Comparison of ENCODE assay signal across 19 cellular contexts in genomic region chr14:100711117-100711462, GRCh38. TPM values are rescaled to one million over a fixed set of nuclear protein-coding genes. Genes with fewer than 3 reads are reported as not detected.
"Had no signal": no experiment of that assay in that cellular context is flagged by ENCODE, and none has a peak within 500 bp of the region (broad histone marks: within the 10 kb centered on the region; RNA-seq: fewer than 3 reads in every experiment).

No MANE protein-coding gene starts in this region.

- H3K9me3 Mint-ChIP-seq: activated B cell treated with CpG ODN at 0.5 μM for 24 hours; activated CD4-positive, alpha-beta T cell treated with anti-CD3 and anti-CD28 coated beads, Interleukin-2, amount 10 ng/mL, durations not matched to agents 7 days and 5 days; activated naive CD4-positive, alpha-beta T cell treated with anti-CD3 and anti-CD28 coated beads, Interleukin-2, amount 50 U/mL, for 24 hours; activated T-helper 17 cell treated with anti-CD3 and anti-CD28 coated beads, Interleukin-2, amount 50 U/mL, for 72 hours; stimulated activated naive CD8-positive, alpha-beta T cell treated with anti-CD3 and anti-CD28 coated beads, Interleukin-15, amount 100 ng/mL, for 72 hours; T-helper 1 cell treated with Interleukin-12 subunit alpha and Interleukin-12 subunit beta and Interleukin-4 antibody, amounts not matched to agents 30 μg/mL and 1 μg/mL, for 36 hours had no signal

- H3K4me1 Mint-ChIP-seq: activated CD4-positive, alpha-beta T cell treated with anti-CD3 and anti-CD28 coated beads, Interleukin-2, amount 10 ng/mL, durations not matched to agents 7 days and 5 days; activated naive CD4-positive, alpha-beta T cell treated with anti-CD3 and anti-CD28 coated beads, Interleukin-2, amount 50 U/mL, for 24 hours; activated T-helper 17 cell treated with anti-CD3 and anti-CD28 coated beads, Interleukin-2, amount 50 U/mL, for 72 hours had no signal

- H3K9me3 ChIP-seq: mucosa of descending colon, thoracic aorta had no signal

- H3K27ac ChIP-seq: brain microvascular endothelial cell, parathyroid adenoma, thoracic aorta had no signal

- H3K4me3 ChIP-seq: mucosa of descending colon, thoracic aorta had no signal

- H3K4me1 ChIP-seq: parathyroid adenoma had no signal

- H3K27me3 ChIP-seq: brain microvascular endothelial cell had no signal

- H3K36me3 Mint-ChIP-seq: activated naive CD4-positive, alpha-beta T cell treated with anti-CD3 and anti-CD28 coated beads, Interleukin-2, amount 50 U/mL, for 24 hours; naive thymus-derived CD8-positive, alpha-beta T cell had no signal

- H3K4me3 Mint-ChIP-seq: activated B cell treated with CpG ODN at 0.5 μM for 24 hours; activated CD4-positive, alpha-beta T cell treated with anti-CD3 and anti-CD28 coated beads, Interleukin-2, amount 10 ng/mL, durations not matched to agents 7 days and 5 days; activated naive CD4-positive, alpha-beta T cell treated with anti-CD3 and anti-CD28 coated beads, Interleukin-2, amount 50 U/mL, for 24 hours; activated T-helper 17 cell treated with anti-CD3 and anti-CD28 coated beads, Interleukin-2, amount 50 U/mL, for 72 hours; endodermal cell; naive thymus-derived CD8-positive, alpha-beta T cell; stimulated activated naive CD8-positive, alpha-beta T cell treated with anti-CD3 and anti-CD28 coated beads, Interleukin-15, amount 100 ng/mL, for 72 hours; T-helper 1 cell treated with Interleukin-12 subunit alpha and Interleukin-12 subunit beta and Interleukin-4 antibody, amounts not matched to agents 30 μg/mL and 1 μg/mL, for 36 hours had no signal

- H3K36me3 ChIP-seq: brain microvascular endothelial cell, thoracic aorta had no signal

- H3K27ac Mint-ChIP-seq: activated B cell treated with CpG ODN at 0.5 μM for 24 hours; activated CD4-positive, alpha-beta T cell treated with anti-CD3 and anti-CD28 coated beads, Interleukin-2, amount 10 ng/mL, durations not matched to agents 7 days and 5 days; activated naive CD4-positive, alpha-beta T cell treated with anti-CD3 and anti-CD28 coated beads, Interleukin-2, amount 50 U/mL, for 24 hours; activated T-helper 17 cell treated with anti-CD3 and anti-CD28 coated beads, Interleukin-2, amount 50 U/mL, for 72 hours; endodermal cell; naive thymus-derived CD8-positive, alpha-beta T cell; T-helper 1 cell treated with Interleukin-12 subunit alpha and Interleukin-12 subunit beta and Interleukin-4 antibody, amounts not matched to agents 30 μg/mL and 1 μg/mL, for 36 hours had no signal

- ATAC-seq: activated T-helper 17 cell treated with anti-CD3 and anti-CD28 coated beads, Interleukin-2, amount 50 U/mL, for 72 hours; mucosa of descending colon; naive thymus-derived CD8-positive, alpha-beta T cell; stimulated activated naive CD8-positive, alpha-beta T cell treated with anti-CD3 and anti-CD28 coated beads, Interleukin-15, amount 100 ng/mL, for 72 hours had no signal

- DNase-seq: activated B cell treated with CpG ODN at 0.5 μM for 24 hours; activated CD4-positive, alpha-beta T cell treated with anti-CD3 and anti-CD28 coated beads, Interleukin-2, amount 10 ng/mL, durations not matched to agents 7 days and 5 days; activated CD8-positive, alpha-beta memory T cell treated with anti-CD3 and anti-CD28 coated beads for 24 hours; amniotic stem cell; brain microvascular endothelial cell; endodermal cell; hypothalamus; mucosa of descending colon; naive thymus-derived CD8-positive, alpha-beta T cell; retina; stimulated activated CD4-positive, alpha-beta T cell treated with anti-CD3 and anti-CD28 coated beads, Interleukin-4, amount 100 ng/mL, for 4 hours; stimulated activated naive CD8-positive, alpha-beta T cell treated with anti-CD3 and anti-CD28 coated beads, Interleukin-15, amount 100 ng/mL, for 72 hours had no signal

RNA-seq across cellular contexts. Expression of gene DLK1, which starts 15.6 kb away (rescaled TPM):
- total RNA-seq: activated B cell treated with CpG ODN at 0.5 μM for 24 hours; activated CD4-positive, alpha-beta T cell treated with anti-CD3 and anti-CD28 coated beads, Interleukin-2, amount 10 ng/mL, durations not matched to agents 7 days and 5 days; activated T-helper 17 cell treated with anti-CD3 and anti-CD28 coated beads, Interleukin-2, amount 50 U/mL, for 72 hours; dermis microvascular lymphatic vessel endothelial cell; lung microvascular endothelial cell; naive thymus-derived CD8-positive, alpha-beta T cell; thoracic aorta had no signal
- polyA plus RNA-seq: naive thymus-derived CD8-positive, alpha-beta T cell had no signal
